6 cellular contexts compared by ENCODE assay signal in the genomic region with DNA sequence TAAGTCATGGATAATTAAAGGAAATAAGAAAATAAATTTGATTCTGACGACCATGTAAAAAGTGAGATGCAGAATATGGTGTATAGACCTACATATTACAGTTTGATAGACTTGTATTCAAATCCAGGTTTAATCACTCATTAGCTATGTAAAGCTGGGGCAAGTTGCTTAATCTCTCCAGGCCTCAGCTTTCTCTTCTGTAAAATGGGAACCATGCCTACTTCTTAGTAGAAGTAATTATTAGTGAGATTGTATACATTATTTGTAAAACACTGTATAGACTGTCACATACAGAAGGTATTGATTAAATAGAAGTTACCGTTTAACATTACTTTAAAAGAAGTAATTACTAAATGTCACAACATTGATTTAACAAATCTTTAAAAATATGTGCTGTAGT.
"Had no signal": no experiment of that assay in that cellular context is flagged by ENCODE, and none has a peak within 500 bp of the region (broad histone marks: within the 10 kb centered on the region; RNA-seq: fewer than 3 reads in every experiment).

No MANE protein-coding gene starts in this region.

- H3K9ac ChIP-seq: KMS-11 had no signal

- H3K27ac ChIP-seq: HL-60, KMS-11 had no signal

- H3K4me2 ChIP-seq: KMS-11 had no signal

- DNase-seq: IMR-90, KBM-7, KG1 had no signal

- FAIRE-seq: HTR-8/SVneo had no signal
